Comparison of ENCODE assay signal across 18 cellular contexts in the genomic region with DNA sequence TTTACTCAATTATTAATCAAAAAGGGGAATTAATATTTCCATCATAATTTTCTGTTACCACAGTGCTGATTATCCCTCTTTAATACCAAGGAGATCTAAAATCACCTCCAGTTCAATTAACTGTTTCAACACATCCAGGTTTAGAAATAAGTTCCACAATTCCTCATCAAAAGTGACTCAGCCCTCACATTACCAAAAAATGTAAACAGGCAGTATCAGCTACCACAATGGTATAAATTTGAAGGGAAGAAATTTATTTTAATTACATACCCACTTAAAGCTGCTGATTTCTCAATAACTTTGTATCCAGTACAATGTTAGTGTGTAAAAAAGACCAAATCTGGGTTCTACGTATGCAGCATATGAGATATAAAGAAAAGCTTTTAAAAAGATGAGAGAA. TPM values are rescaled to one million over a fixed set of nuclear protein-coding genes. Genes with fewer than 3 reads are reported as not detected.
DNase-seq lines count a peak whose midpoint lies in the region; ATAC-seq, FAIRE-seq and TF ChIP-seq lines count a peak whose summit lies in the region.
"Had no signal": no experiment of that assay in that cellular context is flagged by ENCODE, and none has a peak within 500 bp of the region (broad histone marks: within the 10 kb centered on the region; RNA-seq: fewer than 3 reads in every experiment).

No MANE protein-coding gene starts in this region.

- dilution Hi-C loops in endothelial cell of umbilical vein (cut with MboI; ENCODE audit: extremely low pct_ligation_motif_present, low sequenced_read_pairs) = no loop called here

- H3K27ac ChIP-seq in endothelial cell of umbilical vein (ENCODE audit: insufficient read depth, low read depth, low read length) = no peak overlapping the region
- H3K27ac ChIP-seq: coronary artery, heart right ventricle had no signal

- no peak overlapping the region for H2AFZ ChIP-seq in endothelial cell of umbilical vein (ENCODE audit: low read depth, low read length)

- peaks cover 4% of the 10 kb centered on the region for H3K4me1 ChIP-seq in endothelial cell of umbilical vein (ENCODE audit: control insufficient read depth, extremely low read depth, insufficient read depth, low read length)

- H3K9ac ChIP-seq in endothelial cell of umbilical vein (replicated peaks; ENCODE audit: extremely low read depth, insufficient read depth, low read length) = no peak overlapping the region

- no peak for ATAC-seq in GM21786 (IDR thresholded peaks at IDR 0.05; ENCODE audit: unreplicated experiment)
- ATAC-seq: activated CD4-positive, alpha-beta T cell treated with anti-CD3 and anti-CD28 coated beads for 36 hours; heart right ventricle; PC-3; stimulated activated naive CD8-positive, alpha-beta T cell treated with anti-CD3 and anti-CD28 coated beads, Interleukin-15, Interleukin-2, amounts not matched to agents 100 U/mL and 50 U/mL, for 24 hours had no signal

- FAIRE-seq in endothelial cell of umbilical vein (lab: Jason Lieb, UNC) = no peak
- FAIRE-seq: keratinocyte had no signal

- no peak overlapping the region for H3K4me3 ChIP-seq in endothelial cell of umbilical vein (replicated peaks in 1 of 3; ENCODE audit: insufficient read depth in 1 of 3, low read depth in 1 of 3, low read length in 3 of 3)
- H3K4me3 ChIP-seq: coronary artery, heart right ventricle had no signal

- H3K36me3 ChIP-seq in endothelial cell of umbilical vein (ENCODE audit: control insufficient read depth in 2 of 2, extremely low read depth in 1 of 2, insufficient read depth in 2 of 2, low read length in 2 of 2) = peaks cover 0 to 3% of the 10 kb centered on the region in 2 experiments

- H3K4me2 ChIP-seq in endothelial cell of umbilical vein (ENCODE audit: insufficient read depth, low read length) = no peak overlapping the region

- H3K9me1 ChIP-seq in endothelial cell of umbilical vein (replicated peaks; ENCODE audit: control insufficient read depth, extremely low read depth, insufficient read depth, low read length) = no peaks in the 10 kb centered on the region

- H4K20me1 ChIP-seq in endothelial cell of umbilical vein (replicated peaks; ENCODE audit: control insufficient read depth, extremely low read depth, insufficient read depth, low read length) = no peaks in the 10 kb centered on the region

- CTCF ChIA-PET in endothelial cell of umbilical vein (lab: Charles Lee) = interaction anchor here (0.6 to 1.2 kb wide), 3 partner anchors 10 to 303 kb away, joined by 3 to 4 read pairs (median 3); no protein-coding TSS in a partner anchor

- no peak for TF ChIP-seq POLR2A in endothelial cell of umbilical vein (IDR thresholded peaks at IDR 0.05; ENCODE audit: low read depth, low read length)

- H3K9me3 ChIP-seq in endothelial cell of umbilical vein (replicated peaks; ENCODE audit: control insufficient read depth, insufficient read depth, low read length) = no peaks in the 10 kb centered on the region
- H3K9me3 ChIP-seq: heart right ventricle had no signal

- no peaks in the 10 kb centered on the region for H3K27me3 ChIP-seq in endothelial cell of umbilical vein (ENCODE audit: control insufficient read depth in 2 of 2, insufficient read depth in 2 of 2, low read length in 2 of 2)
- H3K27me3 ChIP-seq: heart right ventricle had no signal

- TF ChIP-seq CTCF in endothelial cell of umbilical vein (IDR thresholded peaks at IDR 0.05; ENCODE audit: extremely low read depth in 1 of 2, insufficient read depth in 1 of 2, low read depth in 1 of 2, low read length in 2 of 2) = no peak

- intact Hi-C loops in endothelial cell of umbilical vein (cut with micrococcal nuclease) = no loop called here

- H3K79me2 ChIP-seq in endothelial cell of umbilical vein (ENCODE audit: control insufficient read depth, insufficient read depth, low read length) = peaks cover 40% of the 10 kb centered on the region

- peak; percentile 42 for DNase-seq in GM04504 (ENCODE audit: low read depth)
- peak; percentile 33 for DNase-seq in OCI-M1 (lab: John Stamatoyannopoulos, UW)
- DNase-seq in endothelial cell of umbilical vein (ENCODE audit: low read depth, low spot score) = no peak
- peak; percentile 30 for DNase-seq in renal cortical epithelial cell (ENCODE audit: low read depth)
- DNase-seq in activated naive CD4-positive, alpha-beta T cell treated with Interleukin-2 at 50 U/mL for 16 hours = no peak
- no peak for DNase-seq in C1 segment of cervical spinal cord (lab: John Stamatoyannopoulos, UW)
- DNase-seq: activated CD4-positive, alpha-beta T cell treated with anti-CD3 and anti-CD28 coated beads for 36 hours; activated gamma-delta T cell; anterior cingulate cortex; CD4-positive, CD25-positive, alpha-beta regulatory T cell; heart right ventricle; NCI-H69; PC-3; stimulated activated naive CD8-positive, alpha-beta T cell treated with anti-CD3 and anti-CD28 coated beads, Interleukin-15, Interleukin-2, amounts not matched to agents 100 U/mL and 50 U/mL, for 24 hours; T1000 had no signal

- POLR2A ChIA-PET in endothelial cell of umbilical vein (lab: Charles Lee) = no interaction called here

- BruUV-seq in endothelial cell of umbilical vein (replicated peaks; lab: Mats Ljungman, UMichigan) = no TSS peak

TF ChIP-seq in endothelial cell of umbilical vein, 7 proteins besides CTCF, POLR2A, EP300 and RAD21:
- TF ChIP-seq FOS (IDR thresholded peaks at IDR 0.05; ENCODE audit: borderline replicate concordance, insufficient read depth, low read length) = peak; percentile 13
- no peak for TF ChIP-seq GATA2 (IDR thresholded peaks at IDR 0.05; ENCODE audit: insufficient read depth, insufficient read length, low read depth, low read length)

RNA-seq across cellular contexts. Expression of gene EIF4G3, which starts 51.9 kb away (rescaled TPM):
- total RNA-seq in endothelial cell of umbilical vein = 78.5 and 84.0 TPM in 2 replicates
- 40.7 and 44.4 TPM in 2 replicates for polyA plus RNA-seq in endothelial cell of umbilical vein
- 28.5 and 29.4 TPM in 2 replicates for polyA plus RNA-seq in endothelial cell of umbilical vein (2011; cell fraction: cytosol; rRNA removed)
- 88.7 and 90.6 TPM in 2 replicates for polyA plus RNA-seq in endothelial cell of umbilical vein (2011; cell fraction: nucleus; rRNA removed)
- polyA plus RNA-seq in endothelial cell of umbilical vein (2012) = 35.8 and 44.4 TPM in 2 replicates
- 80.5 and 83.7 TPM in 2 replicates for polyA minus RNA-seq in endothelial cell of umbilical vein
- 25.5 TPM for polyA minus RNA-seq in endothelial cell of umbilical vein (2011; cell fraction: cytosol; rRNA and poly(A)+ RNA removed)
- polyA minus RNA-seq in endothelial cell of umbilical vein (2011; cell fraction: nucleus; rRNA and poly(A)+ RNA removed) = 95.0 and 112 TPM in 2 replicates
- total RNA-seq in renal cortical epithelial cell = 41.2 and 95.3 TPM in 2 replicates

Comparison
In these comparisons a context has a peak if more than half of its experiments do, and no peak if none do; other contexts are left out.
1. DNase-seq: peak in GM04504 (single experiment), OCI-M1 (single experiment) and renal cortical epithelial cell (single experiment); none in endothelial cell of umbilical vein (single experiment), activated naive CD4-positive, alpha-beta T cell treated with Interleukin-2 at 50 U/mL for 16 hours (single experiment) and C1 segment of cervical spinal cord (0 of 14).